In genomic region chr11:69670158-69670845, GRCh38 we compare ENCODE assay signal across 1 cellular context.
TF ChIP-seq lines count a peak whose summit lies in the region.

No MANE protein-coding gene starts in this region.

TF ChIP-seq in K562, 482 proteins besides CTCF, POLR2A, EP300 and RAD21 (continued from another document and continues in another):
- TF ChIP-seq ZNF592 (IDR thresholded peaks at IDR 0.05) (no peak), POLR3A (IDR thresholded peaks at IDR 0.05; ENCODE audit: borderline replicate concordance, extremely low read depth, insufficient read depth, insufficient read length) (no peak), PTRF (tag; IDR thresholded peaks at IDR 0.05) (no peak), UBTF (IDR thresholded peaks at IDR 0.05; ENCODE audit: borderline replicate concordance in 1 of 2, low read depth in 2 of 2, low read length in 2 of 2) (0 out of 4 replicates have a peak, but pooled peaks of 1 of the 2 experiments have one; percentile 22), GATA2 (CRISPR knock-in tag; IDR thresholded peaks at IDR 0.05) (no peak), MGA (IDR thresholded peaks at IDR 0.05) (no peak), STAG1 (CRISPR knock-in tag; IDR thresholded peaks at IDR 0.05; ENCODE audit: borderline replicate concordance) (peak; percentile 94), FOSL1 (tag; conservative IDR thresholded peaks at IDR 0.05) (no peak), JUN (IDR thresholded peaks at IDR 0.05; ENCODE audit: borderline replicate concordance, low read depth, low read length) (no peak), JUN (CRISPR knock-in tag; IDR thresholded peaks at IDR 0.05; ENCODE audit: borderline replicate concordance) (no peak)
- TF ChIP-seq, protein P1, sequence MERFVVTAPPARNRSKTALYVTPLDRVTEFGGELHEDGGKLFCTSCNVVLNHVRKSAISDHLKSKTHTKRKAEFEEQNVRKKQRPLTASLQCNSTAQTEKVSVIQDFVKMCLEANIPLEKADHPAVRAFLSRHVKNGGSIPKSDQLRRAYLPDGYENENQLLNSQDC (CRISPR knock-in tag; IDR thresholded peaks at IDR 0.05) = no peak
- TF ChIP-seq, protein P2, sequence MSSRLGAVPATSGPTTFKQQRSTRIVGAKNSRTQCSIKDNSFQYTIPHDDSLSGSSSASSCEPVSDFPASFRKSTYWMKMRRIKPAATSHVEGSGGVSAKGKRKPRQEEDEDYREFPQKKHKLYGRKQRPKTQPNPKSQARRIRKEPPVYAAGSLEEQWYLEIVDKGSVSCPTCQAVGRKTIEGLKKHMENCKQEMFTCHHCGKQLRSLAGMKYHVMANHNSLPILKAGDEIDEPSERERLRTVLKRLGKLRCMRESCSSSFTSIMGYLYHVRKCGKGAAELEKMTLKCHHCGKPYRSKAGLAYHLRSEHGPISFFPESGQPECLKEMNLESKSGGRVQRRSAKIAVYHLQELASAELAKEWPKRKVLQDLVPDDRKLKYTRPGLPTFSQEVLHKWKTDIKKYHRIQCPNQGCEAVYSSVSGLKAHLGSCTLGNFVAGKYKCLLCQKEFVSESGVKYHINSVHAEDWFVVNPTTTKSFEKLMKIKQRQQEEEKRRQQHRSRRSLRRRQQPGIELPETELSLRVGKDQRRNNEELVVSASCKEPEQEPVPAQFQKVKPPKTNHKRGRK (tag; IDR thresholded peaks at IDR 0.05) = no peak
- TF ChIP-seq, protein P3, sequence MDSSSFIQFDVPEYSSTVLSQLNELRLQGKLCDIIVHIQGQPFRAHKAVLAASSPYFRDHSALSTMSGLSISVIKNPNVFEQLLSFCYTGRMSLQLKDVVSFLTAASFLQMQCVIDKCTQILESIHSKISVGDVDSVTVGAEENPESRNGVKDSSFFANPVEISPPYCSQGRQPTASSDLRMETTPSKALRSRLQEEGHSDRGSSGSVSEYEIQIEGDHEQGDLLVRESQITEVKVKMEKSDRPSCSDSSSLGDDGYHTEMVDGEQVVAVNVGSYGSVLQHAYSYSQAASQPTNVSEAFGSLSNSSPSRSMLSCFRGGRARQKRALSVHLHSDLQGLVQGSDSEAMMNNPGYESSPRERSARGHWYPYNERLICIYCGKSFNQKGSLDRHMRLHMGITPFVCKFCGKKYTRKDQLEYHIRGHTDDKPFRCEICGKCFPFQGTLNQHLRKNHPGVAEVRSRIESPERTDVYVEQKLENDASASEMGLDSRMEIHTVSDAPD (CRISPR knock-in tag; IDR thresholded peaks at IDR 0.05) = no peak
- TF ChIP-seq, protein P4, sequence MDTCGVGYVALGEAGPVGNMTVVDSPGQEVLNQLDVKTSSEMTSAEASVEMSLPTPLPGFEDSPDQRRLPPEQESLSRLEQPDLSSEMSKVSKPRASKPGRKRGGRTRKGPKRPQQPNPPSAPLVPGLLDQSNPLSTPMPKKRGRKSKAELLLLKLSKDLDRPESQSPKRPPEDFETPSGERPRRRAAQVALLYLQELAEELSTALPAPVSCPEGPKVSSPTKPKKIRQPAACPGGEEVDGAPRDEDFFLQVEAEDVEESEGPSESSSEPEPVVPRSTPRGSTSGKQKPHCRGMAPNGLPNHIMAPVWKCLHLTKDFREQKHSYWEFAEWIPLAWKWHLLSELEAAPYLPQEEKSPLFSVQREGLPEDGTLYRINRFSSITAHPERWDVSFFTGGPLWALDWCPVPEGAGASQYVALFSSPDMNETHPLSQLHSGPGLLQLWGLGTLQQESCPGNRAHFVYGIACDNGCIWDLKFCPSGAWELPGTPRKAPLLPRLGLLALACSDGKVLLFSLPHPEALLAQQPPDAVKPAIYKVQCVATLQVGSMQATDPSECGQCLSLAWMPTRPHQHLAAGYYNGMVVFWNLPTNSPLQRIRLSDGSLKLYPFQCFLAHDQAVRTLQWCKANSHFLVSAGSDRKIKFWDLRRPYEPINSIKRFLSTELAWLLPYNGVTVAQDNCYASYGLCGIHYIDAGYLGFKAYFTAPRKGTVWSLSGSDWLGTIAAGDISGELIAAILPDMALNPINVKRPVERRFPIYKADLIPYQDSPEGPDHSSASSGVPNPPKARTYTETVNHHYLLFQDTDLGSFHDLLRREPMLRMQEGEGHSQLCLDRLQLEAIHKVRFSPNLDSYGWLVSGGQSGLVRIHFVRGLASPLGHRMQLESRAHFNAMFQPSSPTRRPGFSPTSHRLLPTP (IDR thresholded peaks at IDR 0.05; ENCODE audit: borderline replicate concordance, extremely low read depth, insufficient read length) = no peak
